ENCODE assay signal across 15 cellular contexts in the genomic region with DNA sequence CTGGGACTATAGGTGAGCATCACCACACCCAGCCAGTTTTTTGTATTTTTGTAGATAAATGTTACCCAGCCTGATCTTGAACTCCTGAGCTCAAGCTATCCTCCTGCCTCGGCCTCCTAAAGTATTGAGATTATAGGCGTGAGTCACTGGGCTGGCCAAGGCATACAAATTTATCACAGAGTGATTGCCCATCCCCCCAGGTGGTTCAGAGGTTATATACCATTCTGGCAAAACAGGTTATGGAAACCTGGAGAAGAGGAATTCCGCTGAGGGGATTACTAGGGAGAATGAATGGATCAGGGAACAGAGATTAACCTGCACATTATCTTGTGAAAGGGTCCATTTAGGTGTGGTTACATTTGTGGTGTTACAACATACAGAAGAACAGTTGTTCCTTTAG. TPM values are rescaled to one million over a fixed set of nuclear protein-coding genes. Genes with fewer than 3 reads are reported as not detected.
DNase-seq lines count a peak whose midpoint lies in the region; ATAC-seq and TF ChIP-seq lines count a peak whose summit lies in the region.
"Had no signal": no experiment of that assay in that cellular context is flagged by ENCODE, and none has a peak within 500 bp of the region (broad histone marks: within the 10 kb centered on the region; RNA-seq: fewer than 3 reads in every experiment).

No MANE protein-coding gene starts in this region.

- H3K4me1 Mint-ChIP-seq in Caco-2 (ENCODE audit: low read depth, unreplicated experiment) = peaks cover 8% of the 10 kb centered on the region
- no peaks in the 10 kb centered on the region for H3K4me1 Mint-ChIP-seq in endothelial cell (ENCODE audit: unreplicated experiment)
- peaks cover 26 to 51% (median 31%) of the 10 kb centered on the region in 4 donors for H3K4me1 Mint-ChIP-seq in CD4-positive, alpha-beta memory T cell

- H3K27me3 ChIP-seq in Caco-2 (replicated peaks; ENCODE audit: control insufficient read depth, insufficient read depth, low read length) = no peaks in the 10 kb centered on the region
- H3K27me3 ChIP-seq in CD4-positive, alpha-beta memory T cell (ENCODE audit: insufficient read depth, low read length) = no peaks in the 10 kb centered on the region

- H3K9me3 Mint-ChIP-seq in Caco-2 (ENCODE audit: unreplicated experiment) = no peaks in the 10 kb centered on the region
- H3K9me3 Mint-ChIP-seq in endothelial cell (ENCODE audit: unreplicated experiment) = no peaks in the 10 kb centered on the region
- H3K9me3 Mint-ChIP-seq in CD4-positive, alpha-beta memory T cell = no peaks in the 10 kb centered on the region
- H3K9me3 Mint-ChIP-seq: CD8-positive, alpha-beta T cell had no signal

- no peak for TF ChIP-seq CTCF in Caco-2 (IDR thresholded peaks at IDR 0.05; ENCODE audit: insufficient read depth in 1 of 2, low read depth in 1 of 2, low read length in 1 of 2, severe bottlenecking in 1 of 2, unreplicated experiment in 1 of 2)
- no peak for TF ChIP-seq CTCF in HEK293 (tag by site-specific recombination; IDR thresholded peaks at IDR 0.05)
- TF ChIP-seq CTCF in endothelial cell (IDR thresholded peaks at IDR 0.05; ENCODE audit: unreplicated experiment) = no peak
- no peak for TF ChIP-seq CTCF in mucosa of descending colon (IDR thresholded peaks at IDR 0.05)

- H3K36me3 ChIP-seq in Caco-2 (ENCODE audit: control insufficient read depth, insufficient read depth, low read length) = no peaks in the 10 kb centered on the region
- peaks cover 2 to 59% of the 10 kb centered on the region in 2 experiments; a peak in 2 of 3 replicates for H3K36me3 ChIP-seq in HEK293 (ENCODE audit: control insufficient read depth in 2 of 2, insufficient read depth in 1 of 2, low read length in 2 of 2)
- H3K36me3 ChIP-seq in mucosa of descending colon (ENCODE audit: low read depth) = no peaks in the 10 kb centered on the region
- H3K36me3 ChIP-seq in CD4-positive, alpha-beta memory T cell (ENCODE audit: insufficient read depth, low read length) = peaks cover 23% of the 10 kb centered on the region

- peak; percentile 31 for ATAC-seq in mucosa of descending colon
- no peak for ATAC-seq in GM18867 (IDR thresholded peaks at IDR 0.05; ENCODE audit: unreplicated experiment)
- ATAC-seq: A549; CD8-positive, alpha-beta T cell had no signal

- BruUV-seq in Caco-2 (replicated peaks; lab: Mats Ljungman, UMichigan) = no TSS peak

- no peaks in the 10 kb centered on the region for H3K9me3 ChIP-seq in Caco-2
- H3K9me3 ChIP-seq in HEK293 (ENCODE audit: control insufficient read depth, insufficient read depth, low read depth, low read length) = no peaks in the 10 kb centered on the region
- H3K9me3 ChIP-seq in mucosa of descending colon = no peaks in the 10 kb centered on the region
- H3K9me3 ChIP-seq in CD4-positive, alpha-beta memory T cell (ENCODE audit: control insufficient read depth in 1 of 2, low read length in 2 of 2) = no peaks in the 10 kb centered on the region
- H3K9me3 ChIP-seq: A549 had no signal

- H3K36me3 Mint-ChIP-seq in Caco-2 (ENCODE audit: insufficient read depth, unreplicated experiment) (peaks cover 46% of the 10 kb centered on the region), endothelial cell (ENCODE audit: low read depth, unreplicated experiment) (peaks cover 9% of the 10 kb centered on the region)
- H3K36me3 Mint-ChIP-seq in CD4-positive, alpha-beta memory T cell = peaks cover 34 to 48% of the 10 kb centered on the region in 2 donors

- H3K27me3 Mint-ChIP-seq in Caco-2 (ENCODE audit: insufficient read depth, unreplicated experiment) (no peaks in the 10 kb centered on the region), endothelial cell (ENCODE audit: unreplicated experiment) (peaks cover 1% of the 10 kb centered on the region)
- H3K27me3 Mint-ChIP-seq in CD4-positive, alpha-beta memory T cell = no peaks in the 10 kb centered on the region

- intact Hi-C loops in Caco-2 (cut with micrococcal nuclease; ENCODE audit: unreplicated experiment) = no loop called here
- intact Hi-C loops in mucosa of descending colon (cut with DNase I, micrococcal nuclease) = no loop called here
- intact Hi-C loops in CD4-positive, alpha-beta memory T cell (cut with micrococcal nuclease) = no loop called here

- H3K27ac ChIP-seq in HEK293 (ENCODE audit: extremely low read depth, low read depth, low read length) = no peak overlapping the region
- H3K27ac ChIP-seq in CD4-positive, alpha-beta memory T cell (ENCODE audit: low read depth, low read length) = no peak overlapping the region
- H3K27ac ChIP-seq: A549, KMS-11 had no signal

- POLR2A ChIA-PET in Caco-2 (lab: Charles Lee) = no interaction called here
- POLR2A ChIA-PET in HEK293 (lab: Yijun Ruan, JAX) = no interaction called here
- POLR2A ChIA-PET in CD4-positive, alpha-beta memory T cell (lab: Charles Lee; ENCODE audit: partially characterized antibody) = interaction anchor here (1.0 kb wide), 1 partner anchor 8 kb away, joined by 4 read pairs; the partner anchor contains the start of genes ATG13 and HARBI1
- POLR2A ChIA-PET in HEK293T (lab: Yijun Ruan, JAX) = no interaction called here

- H3K4me3 ChIP-seq in Caco-2 (ENCODE audit: low read depth, low read length) (no peak overlapping the region), HEK293 (ENCODE audit: low read depth, low read length) (no peak overlapping the region), mucosa of descending colon (no peak overlapping the region)
- no peak overlapping the region for H3K4me3 ChIP-seq in CD4-positive, alpha-beta memory T cell (ENCODE audit: low read length in 2 of 2)
- H3K4me3 ChIP-seq: A549 had no signal

- H3K27ac Mint-ChIP-seq in Caco-2 (ENCODE audit: unreplicated experiment) (peak overlapping the region; percentile 80), endothelial cell (ENCODE audit: unreplicated experiment) (no peak overlapping the region)
- peak overlapping the region in 1 of 7 donors; percentile 79 for H3K27ac Mint-ChIP-seq in CD4-positive, alpha-beta memory T cell
- H3K27ac Mint-ChIP-seq: CD8-positive, alpha-beta T cell had no signal

- CTCF ChIA-PET in Caco-2 (lab: Charles Lee) (no interaction called here), HEK293 (lab: Yijun Ruan, JAX) (interaction anchor here (0.7 kb wide), 2 partner anchors 32 to 194 kb away, joined by 3 to 4 read pairs; no protein-coding TSS in a partner anchor), HEK293T (lab: Yijun Ruan, JAX) (interaction anchor here (0.7 kb wide), 1 partner anchor 643 kb away, joined by 4 read pairs; no protein-coding TSS in a partner anchor)
- CTCF ChIA-PET in CD4-positive, alpha-beta memory T cell (lab: Charles Lee; ENCODE audit: partially characterized antibody) = interaction anchor here (1.1 kb wide), 1 partner anchor 46 kb away, joined by 3 read pairs; no protein-coding TSS in a partner anchor

- DNase-seq in Caco-2 (peak; percentile 81 to 84), endothelial cell (ENCODE audit: low spot score) (no peak), mucosa of descending colon (no peak), HEK293T (ENCODE audit: extremely low spot score) (no peak)
- DNase-seq in CD4-positive, alpha-beta memory T cell = no peak
- DNase-seq: CD8-positive, alpha-beta T cell; DMS79 treated with DMSO at 0.1 percent for 48 hours; NCI-H1417; NCI-H187 treated with DMSO at 0.1 percent for 48 hours; NCI-H345; NCI-H524 treated with DMSO at 0.1 percent for 48 hours had no signal

- H3K4me1 ChIP-seq in Caco-2 = peaks cover 17% of the 10 kb centered on the region
- H3K4me1 ChIP-seq in HEK293 (ENCODE audit: control insufficient read depth, insufficient read depth, low read length) = no peaks in the 10 kb centered on the region
- no peaks in the 10 kb centered on the region for H3K4me1 ChIP-seq in mucosa of descending colon (ENCODE audit: low read depth)
- H3K4me1 ChIP-seq in CD4-positive, alpha-beta memory T cell (ENCODE audit: insufficient read depth, low read length) = peaks cover 22% of the 10 kb centered on the region
- H3K4me1 ChIP-seq: A549 had no signal

- H3K4me3 Mint-ChIP-seq in Caco-2 (ENCODE audit: unreplicated experiment) (peak overlapping the region; percentile 48), endothelial cell (ENCODE audit: unreplicated experiment) (peak overlapping the region; percentile 22)
- no peak overlapping the region for H3K4me3 Mint-ChIP-seq in CD4-positive, alpha-beta memory T cell
- H3K4me3 Mint-ChIP-seq: CD8-positive, alpha-beta T cell had no signal

TF ChIP-seq in HEK293, 187 proteins besides CTCF, POLR2A, EP300 and RAD21 (continues in another document):
- TF ChIP-seq ZNF530 (tag by site-specific recombination; IDR thresholded peaks at IDR 0.05; ENCODE audit: low read depth) (no peak), KLF16 (tag by site-specific recombination; IDR thresholded peaks at IDR 0.05) (no peak), TRIM28 (IDR thresholded peaks at IDR 0.05; ENCODE audit: borderline replicate concordance, low read length) (no peak), ZBTB17 (tag by site-specific recombination; IDR thresholded peaks at IDR 0.05) (peak; percentile 34; the same call in 1 of the 2 replicates)

TF ChIP-seq in HEK293T, 16 proteins besides CTCF, POLR2A, EP300 and RAD21 (continues in another document):
- no peak for TF ChIP-seq ZNF384 (IDR thresholded peaks at IDR 0.05)
- TF ChIP-seq FOXM1 (IDR thresholded peaks at IDR 0.05; ENCODE audit: borderline replicate concordance) = no peak
- TF ChIP-seq ELF4 (IDR thresholded peaks at IDR 0.05) = no peak
- no peak for TF ChIP-seq NFRKB (IDR thresholded peaks at IDR 0.05)
- TF ChIP-seq SP1 (IDR thresholded peaks at IDR 0.05) = no peak
- TF ChIP-seq SUZ12 (IDR thresholded peaks at IDR 0.05) = no peak
- TF ChIP-seq TARDBP (IDR thresholded peaks at IDR 0.05) = no peak
- no peak for TF ChIP-seq LEF1 (IDR thresholded peaks at IDR 0.05; ENCODE audit: borderline replicate concordance)
- TF ChIP-seq BHLHE40 (IDR thresholded peaks at IDR 0.05; ENCODE audit: borderline replicate concordance) = no peak
- TF ChIP-seq FOXA1 (IDR thresholded peaks at IDR 0.05) = no peak

RNA-seq across cellular contexts. Expression of gene ATG13, which starts 8.1 kb away (rescaled TPM):
- total RNA-seq in Caco-2 (2022) (75.9 and 101 TPM in 2 replicates), endothelial cell (ENCODE audit: unreplicated experiment) (85.6 TPM), mucosa of descending colon (10 to 100 TPM; 61.6 to 81.4 (median 62.3) TPM)
- 10 to 100 TPM; 86.0 to 96.2 TPM for total RNA-seq in CD4-positive, alpha-beta memory T cell
- 10 to 100 TPM; 64.2 to 66.0 TPM for polyA plus RNA-seq in CD4-positive, alpha-beta memory T cell

RNA-seq across cellular contexts. Expression of gene HARBI1, which starts 8.4 kb away (rescaled TPM):
- total RNA-seq in Caco-2 (2022) (7.6 and 9.1 TPM in 2 replicates), endothelial cell (ENCODE audit: unreplicated experiment) (6.1 TPM), mucosa of descending colon (1 to 10 TPM; 4.5 to 6.0 (median 5.7) TPM)
- total RNA-seq in CD4-positive, alpha-beta memory T cell = 1 to 10 TPM; 7.2 to 9.4 TPM
- polyA plus RNA-seq in CD4-positive, alpha-beta memory T cell = 10 to 100 TPM in 1 of 2 donors, 1 to 10 TPM in 1; 8.7 to 10.6 TPM

RNA-seq across cellular contexts. Expression of gene AMBRA1, which starts 31.6 kb away (rescaled TPM):
- 48.1 and 51.5 TPM in 2 replicates for total RNA-seq in Caco-2 (2022)
- 36.9 TPM for total RNA-seq in endothelial cell (ENCODE audit: unreplicated experiment)
- 10 to 100 TPM; 42.0 to 46.7 (median 45.2) TPM for total RNA-seq in mucosa of descending colon
- 10 to 100 TPM; 40.8 to 43.9 TPM for total RNA-seq in CD4-positive, alpha-beta memory T cell
- polyA plus RNA-seq in CD4-positive, alpha-beta memory T cell = 10 to 100 TPM in 1 of 2 donors, 1 to 10 TPM in 1; 5.9 to 20.0 TPM

Comparison
In these comparisons a context has a peak if more than half of its experiments do, and no peak if none do; other contexts are left out.
1. DNase-seq: peak in Caco-2 (2 of 2); none in endothelial cell (single experiment), mucosa of descending colon (0 of 3), CD4-positive, alpha-beta memory T cell (0 of 5) and HEK293T (single experiment).
2. H3K4me3 Mint-ChIP-seq: peak in Caco-2 (single experiment) and endothelial cell (single experiment); none in CD4-positive, alpha-beta memory T cell (0 of 8).